Comparison of ENCODE assay signal across 26 cellular contexts in genomic region chr2:173580351-173580750, GRCh38.
"Had no signal": no experiment of that assay in that cellular context is flagged by ENCODE, and none has a peak within 500 bp of the region (broad histone marks: within the 10 kb centered on the region; RNA-seq: fewer than 3 reads in every experiment).

No MANE protein-coding gene starts in this region.

- DNase-seq: colonic mucosa; cortex of kidney; effector CD8-positive, alpha-beta T cell; effector memory CD8-positive, alpha-beta T cell; endodermal cell; erythroblast; esophagus squamous epithelium; foreskin fibroblast; foreskin melanocyte; gastrocnemius medialis; glutamatergic neuron; head of caudate nucleus; heart right ventricle; hippocampal formation; left cardiac atrium; left lung; left ventricle myocardium superior; lower lobe of right lung; mesenchymal stem cell; mucosa of descending colon; naive B cell had no signal

- H3K4me3 ChIP-seq: colonic mucosa, esophagus squamous epithelium, gastrocnemius medialis, heart right ventricle, left lung, lower lobe of right lung, mucosa of descending colon had no signal

- H3K27me3 ChIP-seq: colonic mucosa, gastrocnemius medialis had no signal

- H3K4me1 ChIP-seq: colonic mucosa, esophagus squamous epithelium, gastrocnemius medialis, heart right ventricle, left lung, lower lobe of right lung had no signal

- H3K27ac ChIP-seq: colonic mucosa, epithelial cell of prostate, esophagus squamous epithelium, gastrocnemius medialis, heart right ventricle, left lung, lower lobe of right lung had no signal

- H3K9me3 ChIP-seq: colonic mucosa, esophagus squamous epithelium, gastrocnemius medialis, heart right ventricle, left lung, lower lobe of right lung, mucosa of descending colon had no signal

- ATAC-seq: effector memory CD8-positive, alpha-beta T cell; esophagus mucosa; gastrocnemius medialis; heart right ventricle; left cardiac atrium; left lung; left ventricle myocardium superior; lower lobe of right lung; mucosa of descending colon had no signal

- H3K36me3 ChIP-seq: colonic mucosa, esophagus squamous epithelium, gastrocnemius medialis, heart right ventricle, left lung, lower lobe of right lung had no signal

- FAIRE-seq: endometrium, islet of Langerhans, keratinocyte had no signal
